Comparison of ENCODE assay signal across 8 cellular contexts in the genomic region with DNA sequence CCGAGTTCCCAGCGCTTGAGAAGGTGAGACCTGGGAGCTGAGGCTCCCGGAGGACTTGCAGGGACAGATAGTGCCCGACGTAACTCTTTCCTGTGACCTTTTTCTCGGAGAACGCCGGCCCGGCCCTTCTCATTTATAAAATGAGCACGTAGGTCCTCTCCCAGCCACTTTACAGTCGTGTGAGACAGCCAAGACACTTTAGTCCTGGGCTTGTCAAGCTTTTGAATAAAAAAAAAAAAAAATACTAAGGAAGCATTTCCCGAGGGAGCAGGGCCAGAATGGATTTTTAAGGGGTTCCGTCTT. TPM values are rescaled to one million over a fixed set of nuclear protein-coding genes. Genes with fewer than 3 reads are reported as not detected.
DNase-seq lines count a peak whose midpoint lies in the region; ATAC-seq, FAIRE-seq and TF ChIP-seq lines count a peak whose summit lies in the region.

No MANE protein-coding gene starts in this region.

- H2AFZ ChIP-seq in HepG2 (ENCODE audit: low read length), result peak overlapping the region; percentile 24

- H3K9me3 ChIP-seq in HepG2 (ENCODE audit: low read length) (no peaks in the 10 kb centered on the region), thymus (ENCODE audit: control insufficient read depth) (no peaks in the 10 kb centered on the region)

- peak overlapping the region; percentile 50 for H3K27ac Mint-ChIP-seq in activated CD4-positive, alpha-beta T cell treated with anti-CD3 and anti-CD28 coated beads, Interleukin-2, amount 10 ng/mL, durations not matched to agents 7 days and 5 days
- peak overlapping the region; percentile 88 for H3K27ac Mint-ChIP-seq in activated naive CD8-positive, alpha-beta T cell treated with anti-CD3 and anti-CD28 coated beads, Interleukin-2, amount 50 U/mL, for 24 hours

- peak overlapping the region; percentile 92 for H3K4me2 ChIP-seq in HepG2 (ENCODE audit: low read depth, low read length)

- no peak for ATAC-seq in activated naive CD8-positive, alpha-beta T cell treated with anti-CD3 and anti-CD28 coated beads, Interleukin-2, amount 50 U/mL, for 24 hours
- no peak for ATAC-seq in HepG2
- ATAC-seq in HG02885 (IDR thresholded peaks at IDR 0.05; ENCODE audit: poor library complexity, unreplicated experiment), result no peak

- BruUV-seq in HepG2 (replicated peaks; lab: Mats Ljungman, UMichigan), result no TSS peak

- WGBS in HepG2 (ENCODE audit: low lambda C conversion rate), result 6% methylated on average over 13 of the region's 13 CpGs
- 6% methylated on average over 13 of the region's 13 CpGs for WGBS in thymus

- no peak for TF ChIP-seq RAD21 in HepG2 (CRISPR knock-in tag; IDR thresholded peaks at IDR 0.05)

- no peaks in the 10 kb centered on the region for H4K20me1 ChIP-seq in HepG2 (ENCODE audit: insufficient read depth, low read length)

- in situ Hi-C loops in HepG2 (cut with HindIII; ENCODE audit: extremely low pct_ligation_motif_present, low pct_unique_long_range_greater_than_20kb), result no loop called here

- H3K36me3 ChIP-seq in HepG2 (replicated peaks in 1 of 2; ENCODE audit: control insufficient read depth in 1 of 2, insufficient read depth in 2 of 2, low read length in 2 of 2), result no peaks in the 10 kb centered on the region
- H3K36me3 ChIP-seq in thymus (ENCODE audit: control insufficient read depth, insufficient read depth), result no peaks in the 10 kb centered on the region

- peak overlapping the region; percentile 54; the same call in 1 of the 2 replicates for H3K9ac ChIP-seq in HepG2 (ENCODE audit: insufficient read depth, low read depth, low read length)

- POLR2A ChIA-PET in activated CD4-positive, alpha-beta T cell treated with anti-CD3 and anti-CD28 coated beads, Interleukin-2, amount 10 ng/mL, durations not matched to agents 7 days and 5 days (lab: Charles Lee), result interaction anchor here (0.9 kb wide), 1 partner anchor 13 kb away, joined by 3 read pairs; no protein-coding TSS in a partner anchor
- POLR2A ChIA-PET in HepG2 (lab: Yijun Ruan, JAX), result interaction anchor here (0.7 to 1.6 kb wide), 8 partner anchors 11 to 211 kb away, joined by 3 to 13 read pairs (median 4); a partner anchor contains a TSS

- H3K27ac ChIP-seq in HepG2 (ENCODE audit: extremely low read length, insufficient read depth, low read length), result no peak overlapping the region
- no peak overlapping the region for H3K27ac ChIP-seq in thymus (ENCODE audit: low read depth)

- peak overlapping the region; percentile 66 to 77 (median 68) for H3K4me3 ChIP-seq in HepG2 (replicated peaks in 1 of 3; ENCODE audit: insufficient read depth in 1 of 3, low read depth in 2 of 3, low read length in 3 of 3)
- H3K4me3 ChIP-seq in thymus (ENCODE audit: low read length), result peak overlapping the region; percentile 44

- H3K4me1 Mint-ChIP-seq in activated CD4-positive, alpha-beta T cell treated with anti-CD3 and anti-CD28 coated beads, Interleukin-2, amount 10 ng/mL, durations not matched to agents 7 days and 5 days, result peaks cover 38% of the 10 kb centered on the region
- peaks cover 31% of the 10 kb centered on the region for H3K4me1 Mint-ChIP-seq in activated naive CD8-positive, alpha-beta T cell treated with anti-CD3 and anti-CD28 coated beads, Interleukin-2, amount 50 U/mL, for 24 hours

- intact Hi-C loops in HepG2 (cut with micrococcal nuclease; ENCODE audit: unreplicated experiment), result loop anchor here (1.0 to 5.0 kb wide), 2 partner anchors 45 to 51 kb away; no protein-coding TSS in a partner anchor
- intact Hi-C loops in posterior vena cava (cut with DNase I), result no loop called here

- TF ChIP-seq EP300 in HepG2 (IDR thresholded peaks at IDR 0.05; ENCODE audit: low read depth in 2 of 2, low read length in 2 of 2) (no peak), HepG2 (CRISPR knock-in tag; IDR thresholded peaks at IDR 0.05; ENCODE audit: borderline replicate concordance) (no peak)

- CTCF ChIA-PET in activated CD4-positive, alpha-beta T cell treated with anti-CD3 and anti-CD28 coated beads, Interleukin-2, amount 10 ng/mL, durations not matched to agents 7 days and 5 days (lab: Charles Lee), result interaction anchor here (1.1 to 1.5 kb wide), 2 partner anchors 15 to 19 kb away, joined by 4 read pairs; no protein-coding TSS in a partner anchor
- CTCF ChIA-PET in HepG2 (lab: Yijun Ruan, JAX; ENCODE audit: low intra/inter-chr PET ratio, low total read pairs), result no interaction called here

- no peak for TF ChIP-seq CTCF in HepG2 (CRISPR knock-in tag; IDR thresholded peaks at IDR 0.05)

- H3K27me3 ChIP-seq in HepG2 (ENCODE audit: control insufficient read depth in 1 of 2, insufficient read depth in 2 of 2, low read length in 2 of 2) (peaks cover 4 to 17% of the 10 kb centered on the region in 2 experiments; a peak in 2 of 5 replicates), thymus (ENCODE audit: control insufficient read depth, insufficient read depth) (no peaks in the 10 kb centered on the region)

- H3K36me3 Mint-ChIP-seq in activated CD4-positive, alpha-beta T cell treated with anti-CD3 and anti-CD28 coated beads, Interleukin-2, amount 10 ng/mL, durations not matched to agents 7 days and 5 days (ENCODE audit: low read depth), result no peaks in the 10 kb centered on the region
- H3K36me3 Mint-ChIP-seq in activated naive CD8-positive, alpha-beta T cell treated with anti-CD3 and anti-CD28 coated beads, Interleukin-2, amount 50 U/mL, for 24 hours (ENCODE audit: low read depth), result no peaks in the 10 kb centered on the region

- peaks cover 23% of the 10 kb centered on the region for H3K4me1 ChIP-seq in HepG2 (ENCODE audit: insufficient read depth, low read length)
- H3K4me1 ChIP-seq in thymus (ENCODE audit: control insufficient read depth, insufficient read depth, low read length), result peaks cover 16% of the 10 kb centered on the region

- peaks cover 2% of the 10 kb centered on the region for H3K79me2 ChIP-seq in HepG2 (ENCODE audit: insufficient read depth, low read length)

- H3K4me3 Mint-ChIP-seq in activated CD4-positive, alpha-beta T cell treated with anti-CD3 and anti-CD28 coated beads, Interleukin-2, amount 10 ng/mL, durations not matched to agents 7 days and 5 days, result peak overlapping the region; percentile 95
- peak overlapping the region; percentile 89 for H3K4me3 Mint-ChIP-seq in activated naive CD8-positive, alpha-beta T cell treated with anti-CD3 and anti-CD28 coated beads, Interleukin-2, amount 50 U/mL, for 24 hours

- FAIRE-seq in HepG2 (lab: Jason Lieb, UNC), result no peak

- no peaks in the 10 kb centered on the region for H3K27me3 Mint-ChIP-seq in activated CD4-positive, alpha-beta T cell treated with anti-CD3 and anti-CD28 coated beads, Interleukin-2, amount 10 ng/mL, durations not matched to agents 7 days and 5 days
- H3K27me3 Mint-ChIP-seq in activated naive CD8-positive, alpha-beta T cell treated with anti-CD3 and anti-CD28 coated beads, Interleukin-2, amount 50 U/mL, for 24 hours, result no peaks in the 10 kb centered on the region

- no peak for DNase-seq in activated CD4-positive, alpha-beta T cell treated with anti-CD3 and anti-CD28 coated beads, Interleukin-2, amount 10 ng/mL, durations not matched to agents 7 days and 5 days
- DNase-seq in activated CD4-positive, alpha-beta T cell treated with anti-CD3 and anti-CD28 coated beads, Interleukin-2, amount 50 U/mL, for 1 hour, result no peak
- DNase-seq in activated naive CD8-positive, alpha-beta T cell treated with anti-CD3 and anti-CD28 coated beads, Interleukin-2, amount 50 U/mL, for 24 hours, result no peak
- DNase-seq in HepG2 (ENCODE audit: low spot score), result no peak
- no peak for DNase-seq in posterior vena cava (ENCODE audit: low spot score)
- DNase-seq in central memory CD4-positive, alpha-beta T cell, result no peak

- no peak for TF ChIP-seq POLR2A in HepG2 (IDR thresholded peaks at IDR 0.05; ENCODE audit: insufficient read depth in 1 of 2, low read depth in 2 of 2, low read length in 2 of 2)

- no peaks in the 10 kb centered on the region for H3K9me3 Mint-ChIP-seq in activated CD4-positive, alpha-beta T cell treated with anti-CD3 and anti-CD28 coated beads, Interleukin-2, amount 10 ng/mL, durations not matched to agents 7 days and 5 days
- no peaks in the 10 kb centered on the region for H3K9me3 Mint-ChIP-seq in activated naive CD8-positive, alpha-beta T cell treated with anti-CD3 and anti-CD28 coated beads, Interleukin-2, amount 50 U/mL, for 24 hours

RNA-seq across cellular contexts. Expression of a gene that starts 0.2 kb away (rescaled TPM):
- total RNA-seq in activated CD4-positive, alpha-beta T cell treated with anti-CD3 and anti-CD28 coated beads, Interleukin-2, amount 10 ng/mL, durations not matched to agents 7 days and 5 days, result under 1 TPM in 1 of 2 experiments, not detected in 1; 0.06 TPM
- total RNA-seq in HepG2 (2016; rRNA removed; fragmentation: Illumina TruSeq; extraction: Trizol), result 0.53 and 0.73 TPM in 2 replicates
- total RNA-seq in HepG2 (2016; cell fraction: cytosol; rRNA removed; fragmentation: Illumina TruSeq; extraction: Trizol; ENCODE audit: low read depth), result under 0.01 and 0.35 TPM in 2 replicates
- 0.24 and 1.0 TPM in 2 replicates for total RNA-seq in HepG2 (2016; cell fraction: insoluble cytoplasmic fraction; rRNA removed; fragmentation: Illumina TruSeq; extraction: Trizol)
- total RNA-seq in HepG2 (2016; cell fraction: membrane; rRNA removed; fragmentation: Illumina TruSeq; extraction: Trizol), result 0.24 and 0.53 TPM in 2 replicates
- 0.31 and 1.1 TPM in 2 replicates for total RNA-seq in HepG2 (2016; cell fraction: nucleus; rRNA removed; fragmentation: Illumina TruSeq; extraction: Trizol)
- 0.54 and 0.87 TPM in 2 replicates for polyA plus RNA-seq in HepG2 (2011; rRNA removed)
- polyA plus RNA-seq in HepG2 (2011; cell fraction: cytosol; rRNA removed), result 0.21 TPM in 2 replicates
- 1.6 and 2.3 TPM in 2 replicates for polyA plus RNA-seq in HepG2 (2011; cell fraction: nucleus; rRNA removed)
- polyA plus RNA-seq in HepG2 (2012), result 1.1 and 1.8 TPM in 2 replicates
- polyA plus RNA-seq in HepG2 (2016; cell fraction: cytosol; fragmentation: Illumina TruSeq; extraction: Trizol; ENCODE audit: low read depth), result not detected in 2 replicates
- 0.37 TPM in 1 of 2 replicates, not detected in the other for polyA plus RNA-seq in HepG2 (2016; cell fraction: insoluble cytoplasmic fraction; fragmentation: Illumina TruSeq; extraction: Trizol; ENCODE audit: low read depth)
- not detected in 2 replicates for polyA plus RNA-seq in HepG2 (2016; cell fraction: membrane; fragmentation: Illumina TruSeq; extraction: Trizol; ENCODE audit: low read depth)
- polyA plus RNA-seq in HepG2 (2016; cell fraction: nucleus; fragmentation: Illumina TruSeq; extraction: Trizol; ENCODE audit: insufficient read depth, low read depth), result 0.95 and 2.5 TPM in 2 replicates
- 0.68 and 1.7 TPM in 2 replicates for polyA minus RNA-seq in HepG2 (2011; rRNA and poly(A)+ RNA removed; ENCODE audit: low replicate concordance)
- not detected in 2 replicates for polyA minus RNA-seq in HepG2 (2011; cell fraction: cytosol; rRNA and poly(A)+ RNA removed)
- 1.1 and 1.3 TPM in 2 replicates for polyA minus RNA-seq in HepG2 (2011; cell fraction: nucleus; rRNA and poly(A)+ RNA removed)
- 3.3 TPM for polyA plus RNA-seq in thymus
- 1 to 10 TPM; 1.1 to 2.4 TPM for total RNA-seq in posterior vena cava

RNA-seq across cellular contexts. Expression of a gene that starts 0.7 kb away (rescaled TPM):
- 10 to 100 TPM; 29.5 to 32.0 TPM for total RNA-seq in activated CD4-positive, alpha-beta T cell treated with anti-CD3 and anti-CD28 coated beads, Interleukin-2, amount 10 ng/mL, durations not matched to agents 7 days and 5 days
- total RNA-seq in HepG2 (2016; rRNA removed; fragmentation: Illumina TruSeq; extraction: Trizol) (4.5 and 4.7 TPM in 2 replicates), posterior vena cava (10 to 100 TPM; 55.2 to 60.8 TPM)
- total RNA-seq in HepG2 (2016; cell fraction: cytosol; rRNA removed; fragmentation: Illumina TruSeq; extraction: Trizol; ENCODE audit: low read depth), result 1.0 and 1.2 TPM in 2 replicates
- total RNA-seq in HepG2 (2016; cell fraction: insoluble cytoplasmic fraction; rRNA removed; fragmentation: Illumina TruSeq; extraction: Trizol), result 3.8 and 3.9 TPM in 2 replicates
- 2.5 and 3.4 TPM in 2 replicates for total RNA-seq in HepG2 (2016; cell fraction: membrane; rRNA removed; fragmentation: Illumina TruSeq; extraction: Trizol)
- 4.6 and 5.4 TPM in 2 replicates for total RNA-seq in HepG2 (2016; cell fraction: nucleus; rRNA removed; fragmentation: Illumina TruSeq; extraction: Trizol)
- polyA plus RNA-seq in HepG2 (2011; rRNA removed) (7.4 and 9.1 TPM in 2 replicates), thymus (17.5 TPM)
- polyA plus RNA-seq in HepG2 (2011; cell fraction: cytosol; rRNA removed), result 4.5 and 4.8 TPM in 2 replicates
- 16.8 and 18.7 TPM in 2 replicates for polyA plus RNA-seq in HepG2 (2011; cell fraction: nucleus; rRNA removed)
- polyA plus RNA-seq in HepG2 (2012), result 5.5 and 5.7 TPM in 2 replicates
- polyA plus RNA-seq in HepG2 (2016; cell fraction: cytosol; fragmentation: Illumina TruSeq; extraction: Trizol; ENCODE audit: low read depth), result 0.55 and 0.60 TPM in 2 replicates
- 2.0 and 3.7 TPM in 2 replicates for polyA plus RNA-seq in HepG2 (2016; cell fraction: insoluble cytoplasmic fraction; fragmentation: Illumina TruSeq; extraction: Trizol; ENCODE audit: low read depth)
- polyA plus RNA-seq in HepG2 (2016; cell fraction: membrane; fragmentation: Illumina TruSeq; extraction: Trizol; ENCODE audit: low read depth), result 1.2 and 1.4 TPM in 2 replicates
- polyA plus RNA-seq in HepG2 (2016; cell fraction: nucleus; fragmentation: Illumina TruSeq; extraction: Trizol; ENCODE audit: insufficient read depth, low read depth), result 8.1 and 9.2 TPM in 2 replicates
- 15.0 and 27.1 TPM in 2 replicates for polyA minus RNA-seq in HepG2 (2011; rRNA and poly(A)+ RNA removed; ENCODE audit: low replicate concordance)
- 4.9 and 5.5 TPM in 2 replicates for polyA minus RNA-seq in HepG2 (2011; cell fraction: cytosol; rRNA and poly(A)+ RNA removed)
- polyA minus RNA-seq in HepG2 (2011; cell fraction: nucleus; rRNA and poly(A)+ RNA removed), result 9.8 and 14.0 TPM in 2 replicates
